Comparison of ENCODE assay signal across 8 cellular contexts in the genomic region with DNA sequence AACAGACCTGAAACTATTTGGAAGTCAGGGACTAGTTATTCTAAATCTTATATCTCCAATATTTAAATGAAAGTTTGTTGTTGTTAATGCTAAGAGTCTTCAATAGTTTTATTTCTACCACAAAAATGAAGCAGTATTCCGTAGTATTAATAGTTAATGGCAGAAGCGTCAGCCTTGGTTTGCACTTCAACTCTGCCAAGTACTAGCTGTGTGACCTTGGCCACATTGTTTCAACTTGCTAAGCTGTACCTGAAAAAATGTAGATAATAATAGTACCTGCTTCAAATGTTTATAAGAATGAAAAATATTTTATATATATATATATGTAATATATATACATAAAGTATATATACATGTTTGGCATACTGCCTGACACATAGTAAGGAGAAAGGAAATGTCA.
"Had no signal": no experiment of that assay in that cellular context is flagged by ENCODE, and none has a peak within 500 bp of the region (broad histone marks: within the 10 kb centered on the region; RNA-seq: fewer than 3 reads in every experiment).

No MANE protein-coding gene starts in this region.

- ATAC-seq: HepG2, K562 had no signal

- H3K4me1 Mint-ChIP-seq: IgD-negative memory B cell had no signal

- H3K27ac Mint-ChIP-seq: IgD-negative memory B cell had no signal

- H3K9me3 Mint-ChIP-seq: IgD-negative memory B cell had no signal

- H3K4me3 ChIP-seq: K562 had no signal

- FAIRE-seq: HepG2, HTR-8/SVneo had no signal

- H3K4me3 Mint-ChIP-seq: IgD-negative memory B cell had no signal

- H3K27ac ChIP-seq: HL-60 had no signal

- DNase-seq: IMR-90, KBM-7, KG1 had no signal

- H3K36me3 Mint-ChIP-seq: IgD-negative memory B cell had no signal
